5 cellular contexts compared by ENCODE assay signal in genomic region chr16:21346756-21347491, GRCh38.
A peak's percentile ranks its signal among the peaks of the same experiment; 100 is the strongest.
DNase-seq lines count a peak whose midpoint lies in the region; ATAC-seq and TF ChIP-seq lines count a peak whose summit lies in the region.
"Not testable (repeated sequence)": the region's sequence is repeated elsewhere in the genome, so short reads cannot be mapped to it uniquely, and the experiment has no call there.

No MANE protein-coding gene starts in this region.

- peak; percentile 39 for DNase-seq in endodermal cell
- not testable (repeated sequence) for DNase-seq in memory B cell (ENCODE audit: low spot score in 2 of 2)
- DNase-seq in thyroid gland, result peak; percentile 59 to 70

- ATAC-seq in memory B cell (ENCODE audit: low read depth), result peak; percentile 44

- TF ChIP-seq CTCF in HEK293 (tag by site-specific recombination; IDR thresholded peaks at IDR 0.05); endodermal cell (conservative IDR thresholded peaks at IDR 0.05); thyroid gland (IDR thresholded peaks at IDR 0.05): not testable (repeated sequence)

- not testable (repeated sequence) for H3K9ac ChIP-seq in BLaER1; endodermal cell (ENCODE audit: extremely low read depth, low read length, poor library complexity, severe bottlenecking)

- H3K4me1 Mint-ChIP-seq in endodermal cell, memory B cell: not testable (repeated sequence)

- CTCF ChIA-PET in HEK293 (lab: Yijun Ruan, JAX), result not testable (repeated sequence)

- intact Hi-C loops in thyroid gland (cut with DNase I), result not testable (repeated sequence)

- not testable (repeated sequence) for H3K27ac ChIP-seq in BLaER1; HEK293 (ENCODE audit: extremely low read depth, low read depth, low read length); endodermal cell (ENCODE audit: low read depth, low read length); thyroid gland

- WGBS in endodermal cell (ENCODE audit: insufficient coverage in 1 of 2, insufficient read length in 1 of 2), 2 experiments, result 85 to 94% methylated on average over 2 to 24 of the region's 25 CpGs
- WGBS in thyroid gland, 2 donors, result 45 to 60% methylated on average over 13 to 22 of the region's 25 CpGs

- not testable (repeated sequence) for H3K36me3 Mint-ChIP-seq in endodermal cell (ENCODE audit: low read depth); memory B cell

- not testable (repeated sequence) for H4K20me1 ChIP-seq in BLaER1

- POLR2A ChIA-PET in HEK293 (lab: Yijun Ruan, JAX), result not testable (repeated sequence)

- H3K36me3 ChIP-seq in BLaER1; HEK293 (ENCODE audit: control insufficient read depth in 2 of 2, insufficient read depth in 1 of 2, low read length in 2 of 2); endodermal cell (ENCODE audit: control insufficient read depth, insufficient read depth, low read length); thyroid gland: not testable (repeated sequence)

- H3K4me3 ChIP-seq in BLaER1; HEK293 (ENCODE audit: low read depth, low read length); endodermal cell (ENCODE audit: low read length); thyroid gland (replicated peaks in 1 of 3): not testable (repeated sequence)

- TF ChIP-seq POLR2A in thyroid gland (IDR thresholded peaks at IDR 0.05), result not testable (repeated sequence)

- not testable (repeated sequence) for H3K27ac Mint-ChIP-seq in endodermal cell, memory B cell

- not testable (repeated sequence) for H3K9me3 Mint-ChIP-seq in endodermal cell, memory B cell

- not testable (repeated sequence) for H3K4me3 Mint-ChIP-seq in endodermal cell, memory B cell

- peak overlapping the region; percentile 30 for H3K4me2 ChIP-seq in BLaER1

- H3K9me3 ChIP-seq in BLaER1; HEK293 (ENCODE audit: control insufficient read depth, insufficient read depth, low read depth, low read length); endodermal cell (ENCODE audit: control insufficient read depth, low read length); thyroid gland: not testable (repeated sequence)

- not testable (repeated sequence) for H3K27me3 ChIP-seq in BLaER1; endodermal cell (ENCODE audit: control insufficient read depth, insufficient read depth, low read length, poor library complexity, severe bottlenecking); thyroid gland

- H3K4me1 ChIP-seq in BLaER1, result peaks cover 15% of the 10 kb centered on the region
- H3K4me1 ChIP-seq in HEK293 (ENCODE audit: control insufficient read depth, insufficient read depth, low read length); endodermal cell (ENCODE audit: control insufficient read depth, insufficient read depth, low read length); thyroid gland: not testable (repeated sequence)

- peaks cover 11% of the 10 kb centered on the region for H3K27me3 Mint-ChIP-seq in endodermal cell (ENCODE audit: insufficient read depth)
- not testable (repeated sequence) for H3K27me3 Mint-ChIP-seq in memory B cell

TF ChIP-seq in HEK293, 187 proteins besides CTCF, POLR2A, EP300 and RAD21:
- TF ChIP-seq SCRT2 (tag by site-specific recombination; IDR thresholded peaks at IDR 0.05), result 0 out of 2 replicates have a peak, but pooled peaks have one; percentile 12
